In the genomic region with DNA sequence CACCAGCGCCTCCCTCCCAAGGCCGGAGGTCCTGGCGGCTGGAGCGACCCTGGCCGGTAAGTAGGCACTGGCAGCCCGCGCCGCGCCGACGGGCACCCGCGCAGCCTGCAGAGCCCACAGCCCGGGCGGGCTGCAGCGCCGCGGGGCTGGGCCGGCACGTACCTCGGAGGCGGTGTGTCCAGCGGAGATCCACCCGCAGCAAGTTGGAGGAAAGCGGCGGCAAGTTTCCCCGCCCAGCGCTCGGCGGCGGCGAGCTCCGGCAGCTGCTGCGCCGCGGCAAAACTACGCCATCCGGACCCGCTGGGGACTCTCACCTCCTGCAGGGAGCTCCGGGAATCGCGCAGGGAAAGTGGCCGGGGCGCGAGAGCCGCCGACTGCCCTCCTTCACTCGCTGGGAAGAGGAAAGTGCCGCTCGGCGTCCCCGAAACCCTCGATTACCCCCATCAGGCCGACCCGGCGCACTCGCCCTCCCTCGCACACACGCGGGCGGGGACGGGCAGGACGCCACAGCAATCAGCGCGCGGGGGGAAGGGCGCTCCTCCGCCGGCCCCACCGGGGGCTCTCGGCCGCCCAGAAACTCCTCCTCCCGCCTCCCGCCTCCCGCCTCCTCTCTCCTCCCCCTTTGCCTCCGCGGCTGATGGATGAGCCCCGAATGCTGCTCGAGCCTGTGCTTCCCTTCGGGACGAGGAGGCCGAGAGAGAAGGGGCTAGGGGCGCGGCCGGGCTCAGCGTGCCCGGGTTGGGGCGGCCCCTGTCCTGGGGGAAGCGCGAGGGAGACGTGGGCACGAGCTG, we compare ENCODE assay signal across 8 cellular contexts. TPM values are rescaled to one million over a fixed set of nuclear protein-coding genes. Genes with fewer than 3 reads are reported as not detected.
A peak's percentile ranks its signal among the peaks of the same experiment; 100 is the strongest.
DNase-seq lines count a peak whose midpoint lies in the region; ATAC-seq and TF ChIP-seq lines count a peak whose summit lies in the region.

TGFBR3 (minus strand) TSS at position 436 of the 791 bp plus-strand sequence. CDS start 24,620 bp downstream, outside the sequence.

- peak; percentile 81 for ATAC-seq in GM19023 (IDR thresholded peaks at IDR 0.05; ENCODE audit: unreplicated experiment)
- peak; percentile 73 for ATAC-seq in HG03280 (IDR thresholded peaks at IDR 0.05; ENCODE audit: unreplicated experiment)

- TF ChIP-seq CTCF in AG09319 (IDR thresholded peaks at IDR 0.05; ENCODE audit: low read depth, low read length), result peak; percentile 59

- DNase-seq in AG09319 (ENCODE audit: extremely low read depth, low read depth) (peak; percentile 91), NCI-H69 (lab: John Stamatoyannopoulos, UW) (peak; percentile 79), medulla oblongata (ENCODE audit: extremely low spot score) (peak; percentile 86)
- peak; percentile 71 for DNase-seq in effector CD4-positive, alpha-beta T cell
- peak; percentile 41 to 61 (median 47) for DNase-seq in stimulated activated CD4-positive, alpha-beta T cell treated with anti-CD3 and anti-CD28 coated beads, TNF-alpha, amount 100 ng/mL, for 48 hours (ENCODE audit: low read depth in 3 of 3)

- CTCF ChIA-PET in activated CD8-positive, alpha-beta memory T cell treated with anti-CD3 and anti-CD28 coated beads for 36 hours (lab: Charles Lee), result interaction anchor here (0.9 to 1.5 kb wide), 2 partner anchors 13 to 50 kb away, joined by 3 to 4 read pairs; no protein-coding TSS in a partner anchor

- POLR2A ChIA-PET in activated CD8-positive, alpha-beta memory T cell treated with anti-CD3 and anti-CD28 coated beads for 36 hours (lab: Charles Lee), result interaction anchor here (0.8 to 1.6 kb wide), 2 partner anchors 81 to 329 kb away, joined by 4 to 6 read pairs; no protein-coding TSS in a partner anchor

RNA-seq across cellular contexts. Expression of gene TGFBR3, which starts in this region (rescaled TPM):
- 10 to 100 TPM; 17.3 to 18.7 TPM for total RNA-seq in activated CD8-positive, alpha-beta memory T cell treated with anti-CD3 and anti-CD28 coated beads for 36 hours

Comparison
In these comparisons a context has a peak if more than half of its experiments do, and no peak if none do; other contexts are left out.
1. Peak in every context shown above with its lines: DNase-seq and ATAC-seq.